In genomic region chr1:8665824-8666223, GRCh38 we compare ENCODE assay signal across 2 cellular contexts.
TF ChIP-seq lines count a peak whose summit lies in the region.

No MANE protein-coding gene starts in this region.

TF ChIP-seq in SK-N-SH, 30 proteins besides CTCF, POLR2A, EP300 and RAD21 (continued from another document):
- TF ChIP-seq TAF1 (IDR thresholded peaks at IDR 0.05; ENCODE audit: borderline replicate concordance, low read depth, low read length) = no peak
- TF ChIP-seq TCF12 (IDR thresholded peaks at IDR 0.05) = no peak
- TF ChIP-seq POLR2AphosphoS5 (IDR thresholded peaks at IDR 0.05; ENCODE audit: low read depth, low read length) = no peak
TF ChIP-seq in SK-N-SH: peak in this region for 0.

TF ChIP-seq in SK-N-SH treated with all-trans-retinoic acid at 6 μM for 48 hours, 23 proteins besides CTCF, POLR2A, EP300 and RAD21 (continued from another document):
- TF ChIP-seq CREB5 (CRISPR knock-in tag; IDR thresholded peaks at IDR 0.05; ENCODE audit: low read depth) = no peak
- no peak for TF ChIP-seq SNAI2 (CRISPR knock-in tag; IDR thresholded peaks at IDR 0.05)
- TF ChIP-seq GLIS3 (CRISPR knock-in tag; IDR thresholded peaks at IDR 0.05) = no peak
- no peak for TF ChIP-seq BACH2 (CRISPR knock-in tag; IDR thresholded peaks at IDR 0.05; ENCODE audit: borderline replicate concordance)
- no peak for TF ChIP-seq POU6F1 (CRISPR knock-in tag; IDR thresholded peaks at IDR 0.05; ENCODE audit: borderline replicate concordance, low read depth)
- TF ChIP-seq ZNF565 (CRISPR knock-in tag; conservative IDR thresholded peaks at IDR 0.05; ENCODE audit: low read depth) = no peak
- no peak for TF ChIP-seq ARNTL (CRISPR knock-in tag; IDR thresholded peaks at IDR 0.05; ENCODE audit: borderline replicate concordance, low read depth)
- TF ChIP-seq ZFP30 (CRISPR knock-in tag; IDR thresholded peaks at IDR 0.05) = no peak
- no peak for TF ChIP-seq TSHZ2 (CRISPR knock-in tag; IDR thresholded peaks at IDR 0.05)
- no peak for TF ChIP-seq OSR1 (CRISPR knock-in tag; IDR thresholded peaks at IDR 0.05)
- no peak for TF ChIP-seq ZNF8 (CRISPR knock-in tag; IDR thresholded peaks at IDR 0.05)
- no peak for TF ChIP-seq ZC3H10 (CRISPR knock-in tag; IDR thresholded peaks at IDR 0.05)
- no peak for TF ChIP-seq RARB (CRISPR knock-in tag; IDR thresholded peaks at IDR 0.05)
